ENCODE assay signal across 17 cellular contexts in the genomic region with DNA sequence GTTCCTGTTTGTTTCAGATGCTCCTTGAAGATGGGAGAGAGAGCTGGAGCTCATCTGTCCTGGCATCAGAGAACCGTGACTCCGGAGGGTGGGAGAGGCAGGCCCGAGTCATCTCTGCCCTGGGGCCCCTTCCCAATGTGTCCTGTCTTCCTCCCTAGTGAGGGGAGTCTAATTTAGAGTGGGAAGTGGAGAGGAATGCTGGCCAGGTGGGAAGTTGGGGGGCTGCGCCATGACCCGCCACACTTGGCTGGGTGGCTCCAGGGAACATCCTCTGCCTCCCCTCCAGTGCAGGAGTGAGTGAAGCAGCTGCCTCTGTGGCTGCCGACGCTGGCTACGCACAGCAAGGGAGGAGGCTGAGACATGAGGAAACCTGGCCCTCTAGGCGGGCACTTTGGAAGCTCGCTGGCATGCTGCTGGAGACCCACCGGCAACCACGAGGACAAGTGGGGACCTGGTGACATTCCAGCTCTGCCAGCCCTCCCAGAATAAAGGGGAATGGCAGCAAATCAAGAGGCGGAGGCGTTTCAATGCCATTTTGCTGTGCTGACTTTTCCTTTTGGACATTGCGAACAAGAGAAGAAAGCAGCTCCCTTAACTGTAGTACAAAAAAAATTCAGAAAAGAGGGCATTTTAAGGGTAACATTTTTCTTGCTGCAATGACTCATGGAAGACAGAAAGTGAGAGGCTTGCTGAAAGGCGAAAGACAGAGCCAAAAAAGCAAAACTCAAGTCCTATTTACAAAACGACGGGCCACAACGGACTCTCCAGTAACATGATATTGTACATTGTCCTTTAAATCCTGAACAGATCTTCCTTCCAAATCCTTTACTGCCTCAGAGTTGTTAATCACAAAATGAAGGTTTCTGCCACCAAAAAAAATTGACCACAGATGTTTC.
DNase-seq lines count a peak whose midpoint lies in the region; TF ChIP-seq lines count a peak whose summit lies in the region.
"Had no signal": no experiment of that assay in that cellular context is flagged by ENCODE, and none has a peak within 500 bp of the region (broad histone marks: within the 10 kb centered on the region; RNA-seq: fewer than 3 reads in every experiment).

No MANE protein-coding gene starts in this region.

- H3K9me3 ChIP-seq in mucosa of rectum (ENCODE audit: control insufficient read depth in 2 of 2, low read length in 2 of 2) (no peaks in the 10 kb centered on the region), tibial artery (no peaks in the 10 kb centered on the region), MG63 (no peaks in the 10 kb centered on the region)
- H3K9me3 ChIP-seq: esophagus squamous epithelium had no signal

- H3K9ac ChIP-seq in mucosa of rectum (ENCODE audit: low read depth in 1 of 2, low read length in 2 of 2): no peak overlapping the region

- H3K4me1 ChIP-seq in mucosa of rectum (ENCODE audit: control insufficient read depth in 2 of 2, insufficient read depth in 2 of 2, low read length in 2 of 2): peaks cover 0 to 4% of the 10 kb centered on the region in 2 donors
- peaks cover 0 to 15% (median 8%) of the 10 kb centered on the region in 4 donors for H3K4me1 ChIP-seq in tibial artery

- TF ChIP-seq CTCF in choroid plexus epithelial cell (conservative IDR thresholded peaks at IDR 0.05; ENCODE audit: low read depth, low read length): no peak
- no peak for TF ChIP-seq CTCF in tibial artery (IDR thresholded peaks at IDR 0.05)

- peak overlapping the region; percentile 17 to 32 for H3K27ac ChIP-seq in mucosa of rectum (ENCODE audit: low read depth in 2 of 2, low read length in 2 of 2)
- H3K27ac ChIP-seq in tibial artery: peak overlapping the region; percentile 51 to 54
- H3K27ac ChIP-seq: RWPE1 had no signal

- H3K27me3 ChIP-seq in mucosa of rectum (ENCODE audit: control insufficient read depth in 2 of 2, insufficient read depth in 2 of 2, low read length in 2 of 2) (no peaks in the 10 kb centered on the region), tibial artery (no peaks in the 10 kb centered on the region), MG63 (no peaks in the 10 kb centered on the region)
- H3K27me3 ChIP-seq: esophagus squamous epithelium had no signal

- H3K4me3 ChIP-seq in choroid plexus epithelial cell (ENCODE audit: low read depth, low read length) (no peak overlapping the region), mucosa of rectum (ENCODE audit: low read length in 2 of 2) (no peak overlapping the region), tibial artery (no peak overlapping the region), MG63 (no peak overlapping the region)
- H3K4me3 ChIP-seq: esophagus squamous epithelium had no signal

- DNase-seq in NCI-H146 (lab: John Stamatoyannopoulos, UW) (peak; percentile 68), choroid plexus epithelial cell (ENCODE audit: low read depth) (peak; percentile 24), tibial artery (no peak), posterior cingulate gyrus (no peak), SHP77 (lab: John Stamatoyannopoulos, UW) (no peak), MG63 (no peak), SKM-1 treated with dmso at 0.1 percent for 144 hours (lab: John Stamatoyannopoulos, UW; ENCODE audit: unreplicated experiment) (no peak)
- DNase-seq: activated CD4-positive, alpha-beta T cell treated with anti-CD3 and anti-CD28 coated beads for 1 hour; activated T-cell treated with anti-CD3 and anti-CD28 coated beads for 4 hours; CD4-positive, alpha-beta T cell; esophagus squamous epithelium; GDM1; NCI-H1092; NCI-H526 treated with DMSO at 0.1 percent for 48 hours; T-helper 17 cell had no signal

- H3K36me3 ChIP-seq in mucosa of rectum (ENCODE audit: control insufficient read depth in 2 of 2, insufficient read depth in 2 of 2, low read length in 2 of 2) (no peaks in the 10 kb centered on the region), tibial artery (no peaks in the 10 kb centered on the region), MG63 (no peaks in the 10 kb centered on the region)
- H3K36me3 ChIP-seq: esophagus squamous epithelium had no signal

- intact Hi-C loops in tibial artery (cut with DNase I; ENCODE audit: low total_unique reads): no loop called here
- intact Hi-C loops in posterior cingulate gyrus (cut with DNase I): no loop called here

Comparison
In these comparisons a context has a peak if more than half of its experiments do, and no peak if none do; other contexts are left out.
1. DNase-seq: peak in NCI-H146 (single experiment) and choroid plexus epithelial cell (single experiment); none in tibial artery (0 of 2), posterior cingulate gyrus (0 of 10), SHP77 (0 of 2), MG63 (single experiment) and SKM-1 treated with dmso at 0.1 percent for 144 hours (single experiment).